8 cellular contexts compared by ENCODE assay signal in the genomic region with DNA sequence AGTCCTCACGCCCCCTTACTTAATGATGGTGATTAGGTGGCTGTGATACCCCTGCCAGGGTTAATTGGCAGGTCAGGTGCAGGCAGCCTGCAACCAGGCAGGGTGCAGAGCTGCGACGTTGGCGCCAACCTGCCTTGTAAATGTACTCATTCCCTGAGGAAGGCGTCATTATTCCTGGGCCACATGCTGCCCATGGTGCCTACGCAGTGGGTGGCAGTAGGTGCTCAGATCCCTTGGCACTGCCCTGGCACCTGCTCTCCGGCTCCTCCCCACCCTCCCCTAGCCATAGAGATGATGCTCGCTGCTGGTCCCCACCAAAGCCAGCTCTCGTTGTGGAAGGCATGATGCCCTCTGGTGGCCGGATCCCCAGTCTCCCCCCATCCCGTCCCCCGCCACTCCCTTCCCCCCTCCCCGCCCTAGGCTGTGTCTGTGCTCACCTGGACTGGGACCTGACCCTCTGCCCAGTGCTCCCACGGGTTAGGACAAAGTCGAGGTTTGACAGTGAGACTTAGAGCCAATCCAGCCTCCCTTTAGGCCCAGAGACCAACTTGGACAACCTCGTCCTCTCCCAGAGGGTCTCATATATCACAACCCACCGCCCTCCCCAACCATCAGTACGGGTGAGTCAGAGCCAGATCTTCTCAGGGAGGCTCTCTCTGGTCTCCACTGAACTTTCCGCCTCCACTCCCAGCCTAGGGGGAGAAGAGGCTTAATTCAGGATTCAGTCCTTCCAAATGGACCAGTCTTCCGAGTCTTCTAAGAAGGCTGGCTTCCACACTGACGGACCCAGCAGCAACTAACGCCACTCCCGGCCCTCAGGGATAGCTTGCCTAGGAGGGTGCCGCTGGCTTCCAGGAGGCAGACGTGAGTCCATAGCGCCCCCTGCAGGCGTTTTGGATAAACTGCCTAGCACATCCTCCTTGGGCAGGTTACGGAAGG. TPM values are rescaled to one million over a fixed set of nuclear protein-coding genes. Genes with fewer than 3 reads are reported as not detected.
DNase-seq lines count a peak whose midpoint lies in the region; ATAC-seq and TF ChIP-seq lines count a peak whose summit lies in the region.

No MANE protein-coding gene starts in this region.

- DNase-seq in Caki2 (ENCODE audit: low read depth) (peak; percentile 69), NCI-H524 (lab: John Stamatoyannopoulos, UW) (peak; percentile 80 to 90), choroid plexus epithelial cell (ENCODE audit: low read depth) (peak; percentile 87), kidney glomerular epithelial cell (lab: John Stamatoyannopoulos, UW) (peak; percentile 83)
- peak; percentile 95 for DNase-seq in activated CD4-positive, alpha-beta T cell treated with anti-CD3 and anti-CD28 coated beads for 36 hours
- DNase-seq in stimulated activated CD4-positive, alpha-beta T cell treated with anti-CD3 and anti-CD28 coated beads, Interleukin-1b, Interleukin-23, amount 100 ng/mL, for 24 hours (ENCODE audit: low read depth in 4 of 4, low spot score in 1 of 4), result peak; percentile 79 to 86 (median 82)

- H3K9me3 Mint-ChIP-seq in activated CD4-positive, alpha-beta T cell treated with anti-CD3 and anti-CD28 coated beads for 36 hours (ENCODE audit: low read depth), result no peaks in the 10 kb centered on the region

- in situ Hi-C loops in Caki2 (cut with HindIII; ENCODE audit: low pct_unique_long_range_greater_than_20kb, low sequenced_read_pairs), result no loop called here

- H3K4me1 Mint-ChIP-seq in activated CD4-positive, alpha-beta T cell treated with anti-CD3 and anti-CD28 coated beads for 36 hours, result peaks cover 26% of the 10 kb centered on the region

- no peaks in the 10 kb centered on the region for H3K27me3 Mint-ChIP-seq in activated CD4-positive, alpha-beta T cell treated with anti-CD3 and anti-CD28 coated beads for 36 hours

- peak overlapping the region; percentile 21 for H3K4me3 Mint-ChIP-seq in activated CD4-positive, alpha-beta T cell treated with anti-CD3 and anti-CD28 coated beads for 36 hours

- H3K36me3 Mint-ChIP-seq in activated CD4-positive, alpha-beta T cell treated with anti-CD3 and anti-CD28 coated beads for 36 hours (ENCODE audit: low read depth), result peaks cover 23% of the 10 kb centered on the region

- POLR2A ChIA-PET in activated CD4-positive, alpha-beta T cell treated with anti-CD3 and anti-CD28 coated beads for 36 hours (lab: Charles Lee), result interaction anchor here (0.6 to 1.5 kb wide), 2 partner anchors 76 to 82 kb away, joined by 5 to 10 read pairs; no protein-coding TSS in a partner anchor

- H3K27ac Mint-ChIP-seq in activated CD4-positive, alpha-beta T cell treated with anti-CD3 and anti-CD28 coated beads for 36 hours, result peak overlapping the region; percentile 1

- peak; percentile 93 for TF ChIP-seq CTCF in choroid plexus epithelial cell (conservative IDR thresholded peaks at IDR 0.05; ENCODE audit: low read depth, low read length)

- no peak overlapping the region for H3K4me3 ChIP-seq in choroid plexus epithelial cell (ENCODE audit: low read depth, low read length)

- CTCF ChIA-PET in activated CD4-positive, alpha-beta T cell treated with anti-CD3 and anti-CD28 coated beads for 36 hours (lab: Charles Lee), result interaction anchor here (0.6 to 5.4 kb wide), 24 partner anchors 9 to 1085 kb away, joined by 3 to 64 read pairs (median 5); partner anchors contain the start of genes DPM3, PBXIP1 and SLC50A1

- intact Hi-C loops in activated CD4-positive, alpha-beta T cell treated with anti-CD3 and anti-CD28 coated beads for 36 hours (cut with DNase I, micrococcal nuclease), result loop anchor here (1.0 kb wide), 2 partner anchors 76 to 104 kb away; partner anchors contain the start of gene EFNA4 (in 1 of the 2)

- peak; percentile 64 for ATAC-seq in HG03159 (IDR thresholded peaks at IDR 0.05; ENCODE audit: unreplicated experiment)
- ATAC-seq in activated CD4-positive, alpha-beta T cell treated with anti-CD3 and anti-CD28 coated beads for 36 hours, result peak; percentile 88
- no peak for ATAC-seq in GM19452 (IDR thresholded peaks at IDR 0.05; ENCODE audit: unreplicated experiment)

RNA-seq across cellular contexts. Expression of gene KRTCAP2, which starts 5.7 kb away (rescaled TPM):
- total RNA-seq in Caki2 (2014; rRNA removed; shearing (Covaris generic); ENCODE audit: low replicate concordance), result 271 and 341 TPM in 2 replicates
- 100 to 1,000 TPM; 125 to 300 TPM for total RNA-seq in activated CD4-positive, alpha-beta T cell treated with anti-CD3 and anti-CD28 coated beads for 36 hours

RNA-seq across cellular contexts. Expression of gene TRIM46, which starts 6.2 kb away (rescaled TPM):
- not detected in 2 replicates for total RNA-seq in Caki2 (2014; rRNA removed; shearing (Covaris generic); ENCODE audit: low replicate concordance)
- 1 to 10 TPM; 6.3 to 6.9 TPM for total RNA-seq in activated CD4-positive, alpha-beta T cell treated with anti-CD3 and anti-CD28 coated beads for 36 hours

RNA-seq across cellular contexts. Expression of gene DPM3, which starts 27.1 kb away (rescaled TPM):
- total RNA-seq in Caki2 (2014; rRNA removed; shearing (Covaris generic); ENCODE audit: low replicate concordance), result 171 and 198 TPM in 2 replicates
- 10 to 100 TPM; 29.8 to 34.3 TPM for total RNA-seq in activated CD4-positive, alpha-beta T cell treated with anti-CD3 and anti-CD28 coated beads for 36 hours

RNA-seq across cellular contexts. Expression of gene SLC50A1, which starts 31.8 kb away (rescaled TPM):
- 46.9 and 54.7 TPM in 2 replicates for total RNA-seq in Caki2 (2014; rRNA removed; shearing (Covaris generic); ENCODE audit: low replicate concordance)
- total RNA-seq in activated CD4-positive, alpha-beta T cell treated with anti-CD3 and anti-CD28 coated beads for 36 hours, result 10 to 100 TPM; 50.2 to 58.0 TPM

RNA-seq across cellular contexts. Expression of gene EFNA1, which starts 39.8 kb away (rescaled TPM):
- total RNA-seq in Caki2 (2014; rRNA removed; shearing (Covaris generic); ENCODE audit: low replicate concordance), result 2.5 and 19.2 TPM in 2 replicates
- total RNA-seq in activated CD4-positive, alpha-beta T cell treated with anti-CD3 and anti-CD28 coated beads for 36 hours, result 1 to 10 TPM in 1 of 2 experiments, under 1 TPM in 1; 0.82 to 1.1 TPM
